Comparison of ENCODE assay signal across 9 cellular contexts in the genomic region with DNA sequence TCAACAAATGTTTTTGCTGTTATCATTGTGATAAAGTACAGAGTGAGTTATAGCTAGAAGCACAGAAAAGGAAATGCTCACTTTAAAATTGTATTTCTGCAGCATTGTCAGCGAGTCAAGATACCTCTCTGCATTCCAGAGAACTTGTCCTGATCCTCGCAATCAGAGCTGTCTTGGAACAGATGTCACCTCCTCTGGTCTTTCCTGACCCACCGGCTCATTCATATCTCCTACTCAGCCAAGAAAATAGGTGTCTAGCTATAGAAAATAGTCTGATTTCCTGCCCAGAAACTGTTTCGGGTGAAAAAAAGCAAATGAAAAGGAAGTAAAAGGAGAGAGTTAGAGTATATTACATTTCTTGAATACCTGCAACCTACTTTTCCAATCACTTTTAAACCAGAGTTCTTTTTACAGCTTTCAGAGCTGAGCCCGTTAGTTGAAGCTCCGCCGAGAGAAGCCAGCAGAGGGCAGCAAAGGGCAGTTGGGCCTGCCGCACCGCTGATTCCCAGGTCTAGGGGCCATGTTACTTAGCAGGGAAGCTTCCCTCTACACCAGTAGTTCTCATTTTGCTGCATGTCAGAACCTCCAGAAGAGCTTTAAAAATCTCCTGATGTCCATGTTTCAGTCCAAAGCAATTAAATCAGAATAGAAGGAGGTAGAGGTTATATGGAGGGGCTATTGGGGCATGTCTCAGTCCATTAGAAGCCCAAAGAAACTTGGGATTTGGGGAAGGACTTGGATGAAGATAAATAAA.
A peak's percentile ranks its signal among the peaks of the same experiment; 100 is the strongest.
DNase-seq lines count a peak whose midpoint lies in the region; ATAC-seq and TF ChIP-seq lines count a peak whose summit lies in the region.
"Had no signal": no experiment of that assay in that cellular context is flagged by ENCODE, and none has a peak within 500 bp of the region (broad histone marks: within the 10 kb centered on the region; RNA-seq: fewer than 3 reads in every experiment).

No MANE protein-coding gene starts in this region.

- H3K36me3 Mint-ChIP-seq in glutamatergic neuron (ENCODE audit: unreplicated experiment): no peaks in the 10 kb centered on the region

- ATAC-seq in GM18861 (IDR thresholded peaks at IDR 0.05; ENCODE audit: unreplicated experiment): peak; percentile 72
- ATAC-seq in HG02943 (IDR thresholded peaks at IDR 0.05; ENCODE audit: low read depth, unreplicated experiment): peak; percentile 81

- H3K27me3 Mint-ChIP-seq in glutamatergic neuron (ENCODE audit: unreplicated experiment): peaks cover 1% of the 10 kb centered on the region
- H3K27me3 Mint-ChIP-seq: IgD-negative memory B cell had no signal

- peak; percentile 43 for DNase-seq in Ammon's horn (ENCODE audit: low spot score)
- peak; percentile 30 for DNase-seq in NCI-H2171 (lab: John Stamatoyannopoulos, UW)
- DNase-seq in activated CD8-positive, alpha-beta memory T cell treated with anti-CD3 and anti-CD28 coated beads, Interleukin-2, amount 50 U/mL, for 48 hours: peak; percentile 85
- DNase-seq in glutamatergic neuron: peak; percentile 89
- peak; percentile 28 for DNase-seq in pons (ENCODE audit: low spot score)
- DNase-seq in NCI-H774 (lab: John Stamatoyannopoulos, UW): no peak

- no peak overlapping the region for H3K4me3 Mint-ChIP-seq in glutamatergic neuron (ENCODE audit: unreplicated experiment)
- H3K4me3 Mint-ChIP-seq: IgD-negative memory B cell had no signal

- peak; percentile 86 for TF ChIP-seq CTCF in glutamatergic neuron (IDR thresholded peaks at IDR 0.05; ENCODE audit: partially characterized antibody, unreplicated experiment)

- no peaks in the 10 kb centered on the region for H3K9me3 Mint-ChIP-seq in glutamatergic neuron (ENCODE audit: unreplicated experiment)
- H3K9me3 Mint-ChIP-seq: IgD-negative memory B cell had no signal

- no peak overlapping the region for H3K27ac Mint-ChIP-seq in glutamatergic neuron (ENCODE audit: unreplicated experiment)
- H3K27ac Mint-ChIP-seq: IgD-negative memory B cell had no signal

- H3K4me1 Mint-ChIP-seq in glutamatergic neuron (ENCODE audit: low read depth, unreplicated experiment): peaks cover 6% of the 10 kb centered on the region
